In the genomic region with DNA sequence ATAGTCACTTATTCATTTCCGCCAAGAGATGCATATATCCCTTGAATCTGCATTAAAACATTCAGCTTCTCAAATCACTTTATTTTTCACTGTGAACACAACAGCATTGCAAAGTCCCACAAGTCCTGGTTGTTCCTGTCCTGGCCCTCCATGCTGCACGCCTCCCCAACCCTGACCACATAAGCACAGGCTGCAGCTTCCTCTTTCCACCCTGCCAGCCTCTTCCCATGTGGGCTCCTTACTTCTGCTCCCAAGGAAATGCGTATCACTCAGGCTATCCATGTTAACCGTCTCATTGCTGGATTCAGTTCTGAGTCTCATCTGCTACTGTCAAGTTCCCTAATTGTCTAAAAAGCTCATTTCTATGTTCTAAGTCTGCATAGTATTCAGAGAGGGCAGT, we compare ENCODE assay signal across 18 cellular contexts.
DNase-seq lines count a peak whose midpoint lies in the region; ATAC-seq and TF ChIP-seq lines count a peak whose summit lies in the region.
"Had no signal": no experiment of that assay in that cellular context is flagged by ENCODE, and none has a peak within 500 bp of the region (broad histone marks: within the 10 kb centered on the region; RNA-seq: fewer than 3 reads in every experiment).

No MANE protein-coding gene starts in this region.

- H3K9ac ChIP-seq in colonic mucosa (ENCODE audit: low read depth in 2 of 2, low read length in 2 of 2), result no peak overlapping the region

- H3K9me3 ChIP-seq in colonic mucosa, result no peaks in the 10 kb centered on the region

- no peak overlapping the region for H3K27ac ChIP-seq in colonic mucosa

- no peaks in the 10 kb centered on the region for H3K9me3 Mint-ChIP-seq in endothelial cell (ENCODE audit: unreplicated experiment)
- no peaks in the 10 kb centered on the region for H3K9me3 Mint-ChIP-seq in natural killer cell

- no peak overlapping the region for H3K4me3 ChIP-seq in NB4 (ENCODE audit: low read depth, low read length)
- no peak overlapping the region for H3K4me3 ChIP-seq in colonic mucosa
- H3K4me3 ChIP-seq: K562 had no signal

- DNase-seq in GF-D8 (lab: John Stamatoyannopoulos, UW), result peak; percentile 19
- peak; percentile 85 for DNase-seq in NB4 (ENCODE audit: low read depth)
- DNase-seq in endothelial cell (ENCODE audit: low spot score), result no peak
- DNase-seq in pons (ENCODE audit: low spot score), result peak; percentile 55
- no peak for DNase-seq in natural killer cell
- DNase-seq in inferior parietal cortex (ENCODE audit: extremely low spot score), result no peak
- no peak for DNase-seq in colonic mucosa
- DNase-seq: activated naive CD4-positive, alpha-beta T cell treated with anti-CD3 and anti-CD28 coated beads, Interleukin-2, amount 50 U/mL, for 16 hours; activated T-cell treated with anti-CD3 and anti-CD28 coated beads for 4 hours; cortex of kidney; DMS153; NCI-H1417 treated with DMSO at 0.1 percent for 48 hours; NCI-H345; NK-92 treated with Interleukin-12 subunit alpha and Interleukin-12 subunit beta, amount 100 ng/mL, for 24 hours; SHP77 treated with DMSO at 0.1 percent for 48 hours; stimulated activated CD4-positive, alpha-beta T cell treated with anti-CD3 and anti-CD28 coated beads, Interleukin-2, amount 100 ng/mL, for 48 hours; stimulated activated CD8-positive, alpha-beta memory T cell treated with anti-CD3 and anti-CD28 coated beads, Interleukin-4, amount 100 ng/mL, for 48 hours had no signal

- H3K4me1 Mint-ChIP-seq in endothelial cell (ENCODE audit: unreplicated experiment), result peaks cover 29% of the 10 kb centered on the region
- H3K4me1 Mint-ChIP-seq in natural killer cell, result peaks cover 5 to 6% of the 10 kb centered on the region in 2 donors

- TF ChIP-seq POLR2A in NB4 (IDR thresholded peaks at IDR 0.05; ENCODE audit: extremely low read depth, insufficient read length), result no peak

- H3K36me3 Mint-ChIP-seq in endothelial cell (ENCODE audit: low read depth, unreplicated experiment) (no peaks in the 10 kb centered on the region), natural killer cell (no peaks in the 10 kb centered on the region)

- H3K4me3 Mint-ChIP-seq in endothelial cell (ENCODE audit: unreplicated experiment) (no peak overlapping the region), natural killer cell (no peak overlapping the region)

- peaks cover 1% of the 10 kb centered on the region for H3K27me3 Mint-ChIP-seq in endothelial cell (ENCODE audit: unreplicated experiment)
- peaks cover 0 to 2% of the 10 kb centered on the region in 2 donors for H3K27me3 Mint-ChIP-seq in natural killer cell (ENCODE audit: low read depth in 2 of 2)

- TF ChIP-seq CTCF in NB4 (IDR thresholded peaks at IDR 0.05; ENCODE audit: low read depth, low read length), result no peak
- TF ChIP-seq CTCF in endothelial cell (IDR thresholded peaks at IDR 0.05; ENCODE audit: unreplicated experiment), result no peak
- TF ChIP-seq CTCF in natural killer cell (IDR thresholded peaks at IDR 0.05), result no peak
- no peak for TF ChIP-seq CTCF in colonic mucosa (IDR thresholded peaks at IDR 0.05)

- no peaks in the 10 kb centered on the region for H3K36me3 ChIP-seq in colonic mucosa

- ATAC-seq in natural killer cell, result no peak
- ATAC-seq: K562 had no signal

- intact Hi-C loops in natural killer cell (cut with micrococcal nuclease) (no loop called here), colonic mucosa (cut with DNase I) (no loop called here)

- no peaks in the 10 kb centered on the region for H3K27me3 ChIP-seq in colonic mucosa

- H3K4me1 ChIP-seq in colonic mucosa, result no peaks in the 10 kb centered on the region

- peak overlapping the region; percentile 11 for H3K27ac Mint-ChIP-seq in endothelial cell (ENCODE audit: unreplicated experiment)
- no peak overlapping the region for H3K27ac Mint-ChIP-seq in natural killer cell

Comparison
In these comparisons a context has a peak if more than half of its experiments do, and no peak if none do; other contexts are left out.
1. DNase-seq: peak in GF-D8 (single experiment), NB4 (single experiment) and pons (single experiment); none in endothelial cell (single experiment), natural killer cell (single experiment), inferior parietal cortex (single experiment) and colonic mucosa (single experiment).